12 cellular contexts compared by ENCODE assay signal in the genomic region with DNA sequence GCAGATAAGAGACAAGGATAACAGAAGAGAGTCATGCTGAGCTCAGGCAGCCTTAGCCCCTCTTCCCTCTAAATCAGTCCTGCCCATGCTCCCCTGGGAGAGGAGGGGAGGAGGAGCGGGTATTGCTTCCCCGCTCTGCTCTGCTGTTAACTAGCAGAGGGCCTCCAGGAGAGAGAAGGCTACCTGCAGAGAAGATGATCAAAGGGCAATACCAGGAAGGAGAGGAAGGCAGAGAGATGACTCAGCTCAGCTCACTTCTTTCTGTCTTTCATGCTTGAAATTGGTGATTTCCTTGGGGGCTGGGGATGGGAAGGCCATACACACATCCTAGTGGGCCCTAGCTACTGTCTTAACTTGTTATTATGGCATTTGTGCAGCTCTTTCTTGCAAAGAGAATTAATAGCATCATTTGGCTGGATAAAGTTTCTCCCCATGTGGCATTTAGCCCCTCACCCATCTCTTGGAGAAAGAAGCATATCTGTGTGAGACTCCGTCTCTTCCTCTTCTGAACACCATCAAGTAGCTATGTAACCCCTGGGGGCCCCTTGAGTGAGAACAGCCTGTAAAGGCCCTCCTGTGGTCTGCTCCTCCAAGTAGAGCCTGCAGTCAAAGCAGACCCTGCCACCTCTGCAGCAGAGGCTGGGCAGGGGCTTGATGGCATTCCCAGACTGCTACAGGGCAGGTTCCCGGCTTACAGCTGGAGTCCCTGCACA. TPM values are rescaled to one million over a fixed set of nuclear protein-coding genes. Genes with fewer than 3 reads are reported as not detected.
A peak's percentile ranks its signal among the peaks of the same experiment; 100 is the strongest.
DNase-seq lines count a peak whose midpoint lies in the region; TF ChIP-seq lines count a peak whose summit lies in the region.
"Had no signal": no experiment of that assay in that cellular context is flagged by ENCODE, and none has a peak within 500 bp of the region (broad histone marks: within the 10 kb centered on the region; RNA-seq: fewer than 3 reads in every experiment).

No MANE protein-coding gene starts in this region.

- CTCF ChIA-PET in A673 (lab: Charles Lee) = interaction anchor here (0.9 kb wide), 1 partner anchor 142 kb away, joined by 3 read pairs; no protein-coding TSS in a partner anchor

- intact Hi-C loops in A673 (cut with micrococcal nuclease; ENCODE audit: unreplicated experiment) = loop anchor here (5.0 kb wide), 1 partner anchor 77 kb away; no protein-coding TSS in a partner anchor

- peaks cover 4% of the 10 kb centered on the region for H3K36me3 Mint-ChIP-seq in glutamatergic neuron (ENCODE audit: unreplicated experiment)

- H3K9me3 Mint-ChIP-seq in glutamatergic neuron (ENCODE audit: unreplicated experiment) = no peaks in the 10 kb centered on the region
- H3K9me3 Mint-ChIP-seq: activated B cell treated with CpG ODN at 0.5 μM for 24 hours; CD4-positive, alpha-beta T cell; neural crest cell had no signal

- H3K4me1 ChIP-seq in A673 (ENCODE audit: insufficient read depth, low read length, poor library complexity, severe bottlenecking) = peaks cover 34% of the 10 kb centered on the region

- H3K36me3 ChIP-seq in A673 (ENCODE audit: insufficient read depth, low read length, poor library complexity, severe bottlenecking) (no peaks in the 10 kb centered on the region), H7 (replicated peaks; ENCODE audit: control insufficient read depth, insufficient read depth, low read length) (no peaks in the 10 kb centered on the region)

- DNase-seq in A673 (ENCODE audit: low spot score) (peak; percentile 91), H7 (peak; percentile 61), NCI-H524 treated with DMSO at 0.1 percent for 48 hours (lab: John Stamatoyannopoulos, UW) (peak; percentile 17), glutamatergic neuron (peak; percentile 63), NCI-H187 (lab: John Stamatoyannopoulos, UW) (no peak), AML-193 (lab: John Stamatoyannopoulos, UW) (no peak), NCI-H1694 (lab: John Stamatoyannopoulos, UW) (no peak), cerebellum (ENCODE audit: low spot score) (no peak)
- DNase-seq: activated B cell treated with CpG ODN at 0.5 μM for 24 hours; CD4-positive, alpha-beta T cell; RPMI8226 had no signal

- TF ChIP-seq CTCF in A673 (conservative IDR thresholded peaks at IDR 0.05; ENCODE audit: low read depth, low read length) = no peak
- TF ChIP-seq CTCF in glutamatergic neuron (IDR thresholded peaks at IDR 0.05; ENCODE audit: partially characterized antibody, unreplicated experiment) = no peak

- POLR2A ChIA-PET in A673 (lab: Charles Lee; ENCODE audit: low non-redundant PET) = interaction anchor here (0.6 kb wide), 1 partner anchor 56 kb away, joined by 3 read pairs; no protein-coding TSS in a partner anchor

- no peaks in the 10 kb centered on the region for H3K27me3 ChIP-seq in A673 (replicated peaks; ENCODE audit: insufficient read depth, low read depth, low read length, poor library complexity)
- H3K27me3 ChIP-seq in H7 (ENCODE audit: control insufficient read depth, insufficient read depth, low read length) = peaks cover 4% of the 10 kb centered on the region

- no peaks in the 10 kb centered on the region for H3K9me3 ChIP-seq in A673 (ENCODE audit: low read depth, low read length, poor library complexity, severe bottlenecking)

- no TSS peak for BruUV-seq in A673 (replicated peaks; lab: Mats Ljungman, UMichigan)

- H3K4me3 ChIP-seq in A673 (ENCODE audit: low read depth, low read length, poor library complexity, severe bottlenecking) (no peak overlapping the region), H7 (ENCODE audit: insufficient read depth, low read depth, low read length) (no peak overlapping the region)

- H3K27ac Mint-ChIP-seq in glutamatergic neuron (ENCODE audit: unreplicated experiment) = peak overlapping the region; percentile 41
- H3K27ac Mint-ChIP-seq: activated B cell treated with CpG ODN at 0.5 μM for 24 hours; CD4-positive, alpha-beta T cell had no signal

- H3K27me3 Mint-ChIP-seq in glutamatergic neuron (ENCODE audit: unreplicated experiment) = no peaks in the 10 kb centered on the region
- H3K27me3 Mint-ChIP-seq: activated B cell treated with CpG ODN at 0.5 μM for 24 hours; CD4-positive, alpha-beta T cell had no signal

- H3K4me3 Mint-ChIP-seq in glutamatergic neuron (ENCODE audit: unreplicated experiment) = no peak overlapping the region
- H3K4me3 Mint-ChIP-seq: activated B cell treated with CpG ODN at 0.5 μM for 24 hours; CD4-positive, alpha-beta T cell; neural crest cell had no signal

- no peak overlapping the region for H3K27ac ChIP-seq in A673 (ENCODE audit: low read depth, low read length, poor library complexity, severe bottlenecking)

- peaks cover 7% of the 10 kb centered on the region for H3K4me1 Mint-ChIP-seq in glutamatergic neuron (ENCODE audit: low read depth, unreplicated experiment)
- H3K4me1 Mint-ChIP-seq: activated B cell treated with CpG ODN at 0.5 μM for 24 hours had no signal

RNA-seq across cellular contexts. Expression of a gene that starts 33.4 kb away (rescaled TPM):
- total RNA-seq in A673 (2021) = 67.8 and 68.5 TPM in 2 replicates
- total RNA-seq in H7 (2014; rRNA removed; shearing (Covaris generic)) = 18.0 and 20.7 TPM in 2 replicates
- total RNA-seq in glutamatergic neuron (ENCODE audit: unreplicated experiment) = 27.6 TPM
- total RNA-seq in cerebellum = 44.4 TPM

Comparison
In these comparisons a context has a peak if more than half of its experiments do, and no peak if none do; other contexts are left out.
1. DNase-seq: peak in A673 (single experiment), H7 (single experiment), NCI-H524 treated with DMSO at 0.1 percent for 48 hours (single experiment) and glutamatergic neuron (single experiment); none in NCI-H187 (0 of 2), AML-193 (0 of 2), NCI-H1694 (single experiment) and cerebellum (single experiment).